Comparison of ENCODE assay signal across 28 cellular contexts in genomic region chr21:37472581-37472980, GRCh38.
"Had no signal": no experiment of that assay in that cellular context is flagged by ENCODE, and none has a peak within 500 bp of the region (broad histone marks: within the 10 kb centered on the region; RNA-seq: fewer than 3 reads in every experiment).

No MANE protein-coding gene starts in this region.

- H3K27me3 ChIP-seq: brain microvascular endothelial cell, esophagus muscularis mucosa, foreskin keratinocyte, gastroesophageal sphincter had no signal

- ATAC-seq: activated CD4-positive, CD25-positive, alpha-beta regulatory T cell treated with anti-CD3 and anti-CD28 coated beads, Interleukin-2, amount 50 U/mL, for 24 hours; activated CD8-positive, alpha-beta T cell treated with anti-CD3 and anti-CD28 coated beads for 36 hours; activated T-cell treated with anti-CD3 and anti-CD28 coated beads, Interleukin-2, amount 50 U/mL, for 4 hours; activated T-helper 17 cell treated with anti-CD3 and anti-CD28 coated beads, Interleukin-2, amount 50 U/mL, for 72 hours; effector memory CD8-positive, alpha-beta T cell; foreskin keratinocyte; gastroesophageal sphincter; T-helper 17 cell had no signal

- H3K4me3 ChIP-seq: esophagus muscularis mucosa, gastroesophageal sphincter had no signal

- DNase-seq: activated B cell treated with CpG ODN at 0.5 μM for 24 hours; activated CD4-positive, alpha-beta T cell treated with anti-CD3 and anti-CD28 coated beads for 48 hours; activated CD4-positive, alpha-beta T cell treated with anti-CD3 and anti-CD28 coated beads, Interleukin-2, amount 50 U/mL, for 1 hour; activated CD4-positive, alpha-beta T cell treated with anti-CD3 and anti-CD28 coated beads, Interleukin-2, amount 50 U/mL, for 48 hours; activated CD8-positive, alpha-beta memory T cell treated with anti-CD3 and anti-CD28 coated beads for 24 hours; activated CD8-positive, alpha-beta T cell treated with anti-CD3 and anti-CD28 coated beads for 36 hours; activated effector memory CD4-positive, alpha-beta T cell treated with Interleukin-2 at 50 U/mL for 16 hours; activated gamma-delta T cell treated with Interleukin-2 at 50 U/mL for 16 hours; activated naive CD4-positive, alpha-beta T cell treated with Interleukin-2 at 50 U/mL for 16 hours; activated naive CD8-positive, alpha-beta T cell treated with anti-CD3 and anti-CD28 coated beads, Interleukin-2, amount 10 ng/mL, durations not matched to agents 7 days and 5 days; activated T-cell treated with anti-CD3 and anti-CD28 coated beads, Interleukin-2, amount 50 U/mL, for 4 hours; amniotic stem cell; brain microvascular endothelial cell; caudate nucleus; cortex of kidney; dermis blood vessel endothelial cell; effector CD4-positive, alpha-beta T cell; effector memory CD8-positive, alpha-beta T cell; erythroblast; foreskin keratinocyte; T-helper 1 cell; T-helper 17 cell; T1000; WERI-Rb-1 had no signal

- H3K9me3 ChIP-seq: esophagus muscularis mucosa, gastroesophageal sphincter had no signal

- H3K36me3 ChIP-seq: esophagus muscularis mucosa had no signal

- H3K27ac ChIP-seq: brain microvascular endothelial cell, esophagus muscularis mucosa, foreskin keratinocyte, gastroesophageal sphincter, WERI-Rb-1 had no signal
